In the genomic region with DNA sequence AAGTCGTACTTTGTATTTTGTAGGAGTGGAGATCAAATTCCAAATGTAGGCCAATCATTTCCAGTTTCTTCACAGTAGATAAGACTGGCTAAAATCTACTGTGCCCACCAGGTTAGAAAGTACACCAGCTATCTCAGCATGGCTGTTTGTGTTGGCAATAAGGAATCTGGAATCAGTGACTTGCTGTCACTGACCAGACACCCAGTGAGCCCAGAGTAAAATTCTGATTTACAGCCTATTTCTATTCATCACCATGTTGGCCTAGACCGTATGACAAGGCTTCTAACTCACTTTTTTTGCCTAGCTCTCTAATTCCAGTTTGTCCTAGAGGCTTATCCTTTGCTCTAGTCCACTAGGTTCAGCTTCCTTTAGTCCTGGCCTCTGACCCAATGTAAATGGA, we compare ENCODE assay signal across 32 cellular contexts. TPM values are rescaled to one million over a fixed set of nuclear protein-coding genes. Genes with fewer than 3 reads are reported as not detected.
"Had no signal": no experiment of that assay in that cellular context is flagged by ENCODE, and none has a peak within 500 bp of the region (broad histone marks: within the 10 kb centered on the region; RNA-seq: fewer than 3 reads in every experiment).

No MANE protein-coding gene starts in this region.

- H3K4me3 ChIP-seq: adrenal gland, esophagus muscularis mucosa, gastroesophageal sphincter, neural progenitor cell, right atrium auricular region, testis, transverse colon had no signal

- DNase-seq: activated CD4-positive, alpha-beta T cell treated with anti-CD3 and anti-CD28 coated beads for 4 hours; activated CD4-positive, alpha-beta T cell treated with anti-CD3 and anti-CD28 coated beads, Interleukin-2, amount 50 U/mL, for 4 hours; activated CD8-positive, alpha-beta memory T cell treated with anti-CD3 and anti-CD28 coated beads, Interleukin-2, amount 50 U/mL, for 4 hours; activated effector memory CD4-positive, alpha-beta T cell treated with anti-CD3 and anti-CD28 coated beads, Interleukin-2, amount 50 U/mL, for 16 hours; activated naive CD4-positive, alpha-beta T cell treated with anti-CD3 and anti-CD28 coated beads for 36 hours; activated naive CD8-positive, alpha-beta T cell treated with anti-CD3 and anti-CD28 coated beads for 36 hours; activated T-cell treated with anti-CD3 and anti-CD28 coated beads, Interleukin-2, amount 50 U/mL, for 1 hour; aorta; brain microvascular endothelial cell; caudate nucleus; dermis blood vessel endothelial cell; effector CD4-positive, alpha-beta T cell; kidney glomerular epithelial cell; mammary epithelial cell; naive thymus-derived CD4-positive, alpha-beta T cell; occipital lobe; stimulated activated CD4-positive, alpha-beta T cell treated with anti-CD3 and anti-CD28 coated beads, Interleukin-2, amount 100 ng/mL, for 48 hours; stimulated activated naive CD4-positive, alpha-beta T cell treated with Interleukin-2 at 50 U/mL for 16 hours; SW 1271; T-helper 9 cell; testis; transverse colon had no signal

- H3K36me3 ChIP-seq: adrenal gland, brain microvascular endothelial cell, esophagus muscularis mucosa, gastroesophageal sphincter, neural progenitor cell, right atrium auricular region, transverse colon had no signal

- H3K4me2 ChIP-seq: neural progenitor cell had no signal

- H3K4me1 ChIP-seq: adrenal gland, gastroesophageal sphincter, neural progenitor cell, testis, transverse colon had no signal

- ATAC-seq: gastroesophageal sphincter; naive thymus-derived CD4-positive, alpha-beta T cell had no signal

- H3K9me3 ChIP-seq: adrenal gland, esophagus muscularis mucosa, gastroesophageal sphincter, right atrium auricular region, testis, transverse colon had no signal

- H3K27ac ChIP-seq: brain microvascular endothelial cell, esophagus muscularis mucosa, gastroesophageal sphincter, neural progenitor cell, testis, transverse colon, VCaP had no signal

- H3K9ac ChIP-seq: neural progenitor cell had no signal

- H2AFZ ChIP-seq: neural progenitor cell had no signal

- H3K27me3 ChIP-seq: adrenal gland, brain microvascular endothelial cell, esophagus muscularis mucosa, gastroesophageal sphincter, neural progenitor cell, right atrium auricular region, testis, transverse colon had no signal

RNA-seq across cellular contexts. Expression of a gene that starts 25.4 kb away (rescaled TPM):
- total RNA-seq: activated CD8-positive, alpha-beta memory T cell treated with anti-CD3 and anti-CD28 coated beads for 36 hours; activated naive CD4-positive, alpha-beta T cell treated with anti-CD3 and anti-CD28 coated beads for 36 hours; activated naive CD8-positive, alpha-beta T cell treated with anti-CD3 and anti-CD28 coated beads for 36 hours; activated T-helper 1 cell treated with anti-CD3 and anti-CD28 coated beads, Interleukin-12 subunit alpha, Interleukin-12 subunit beta, Interleukin-2, Interleukin-4 antibody, amounts not matched to agents 30 ng/mL and 10 ng/mL and 1 ng/mL, durations not matched to agents 14 hours and 24 hours and 36 hours; aorta; liver; mammary epithelial cell; mesothelial cell of epicardium; naive thymus-derived CD4-positive, alpha-beta T cell; right atrium auricular region had no signal
- polyA plus RNA-seq: aorta; liver; naive thymus-derived CD4-positive, alpha-beta T cell had no signal
